In genomic region chr5:97044057-97044456, GRCh38 we compare ENCODE assay signal across 10 cellular contexts.
DNase-seq lines count a peak whose midpoint lies in the region; ATAC-seq, FAIRE-seq and TF ChIP-seq lines count a peak whose summit lies in the region.
"Had no signal": no experiment of that assay in that cellular context is flagged by ENCODE, and none has a peak within 500 bp of the region (broad histone marks: within the 10 kb centered on the region; RNA-seq: fewer than 3 reads in every experiment).

No MANE protein-coding gene starts in this region.

- no peaks in the 10 kb centered on the region for H3K79me1 ChIP-seq in mesendoderm (ENCODE audit: low read length)

- no peaks in the 10 kb centered on the region for H3K36me3 ChIP-seq in mesendoderm (ENCODE audit: control insufficient read depth, insufficient read depth, low read length)
- H3K36me3 ChIP-seq: neutrophil had no signal

- H4K5ac ChIP-seq in mesendoderm (ENCODE audit: low read length): no peak overlapping the region

- H3K18ac ChIP-seq in mesendoderm (ENCODE audit: low read length): no peak overlapping the region

- H3K4me2 ChIP-seq in mesendoderm (ENCODE audit: low read length): no peak overlapping the region

- no peak for FAIRE-seq in HTR-8/SVneo (lab: Jason Lieb, UNC)

- no peak overlapping the region for H2BK120ac ChIP-seq in mesendoderm (ENCODE audit: low read depth, low read length)

- H3K79me2 ChIP-seq in mesendoderm (ENCODE audit: control insufficient read depth, insufficient read depth, low read length): no peaks in the 10 kb centered on the region

- no peak overlapping the region for H4K8ac ChIP-seq in mesendoderm (ENCODE audit: low read depth, low read length)

- no peak overlapping the region for H3K4me3 ChIP-seq in AG09309 (ENCODE audit: control insufficient read depth, low read depth, low read length)
- H3K4me3 ChIP-seq in mesendoderm (ENCODE audit: low read length): no peak overlapping the region

- no peak for ATAC-seq in GM21423 (IDR thresholded peaks at IDR 0.05; ENCODE audit: unreplicated experiment)

- H2BK5ac ChIP-seq in mesendoderm (ENCODE audit: low read length): no peak overlapping the region

- no peak overlapping the region for H3K56ac ChIP-seq in mesendoderm (ENCODE audit: low read length)

- no CpG with 5 or more reads among the region's 2 CpGs for WGBS in mesendoderm (ENCODE audit: extremely low coverage, insufficient coverage, low lambda C conversion rate)

- no peak overlapping the region for H2AK5ac ChIP-seq in mesendoderm (ENCODE audit: low read length)

- no peaks in the 10 kb centered on the region for H3K27me3 ChIP-seq in mesendoderm (ENCODE audit: insufficient read depth, low read length, poor library complexity)
- H3K27me3 ChIP-seq: neutrophil had no signal

- no peak for DNase-seq in AG09309 (ENCODE audit: low read depth)
- DNase-seq in HTR-8/SVneo (ENCODE audit: insufficient read length, low spot score): peak; percentile 9
- peak; percentile 78 for DNase-seq in dermis blood vessel endothelial cell
- peak; percentile 92 for DNase-seq in mesendoderm
- DNase-seq in NCI-H1417 treated with DMSO at 0.1 percent for 48 hours (lab: John Stamatoyannopoulos, UW): no peak
- no peak for DNase-seq in activated effector memory CD4-positive, alpha-beta T cell treated with anti-CD3 and anti-CD28 coated beads, Interleukin-2, amount 50 U/mL, for 16 hours
- no peak for DNase-seq in HK-2 (ENCODE audit: unreplicated experiment)
- DNase-seq: SHP77 had no signal

- H2BK15ac ChIP-seq in mesendoderm (replicated peaks; ENCODE audit: low read depth): no peak overlapping the region

- no peak overlapping the region for H3K4ac ChIP-seq in mesendoderm (ENCODE audit: low read depth, low read length)

- TF ChIP-seq CTCF in AG09309 (IDR thresholded peaks at IDR 0.05; ENCODE audit: control insufficient read depth, insufficient read depth, low read depth, low read length, missing control alignments): peak; percentile 36

- H3K9ac ChIP-seq in mesendoderm (ENCODE audit: low read length): no peak overlapping the region

- no peak overlapping the region for H3K27ac ChIP-seq in mesendoderm (ENCODE audit: low read depth, low read length)
- H3K27ac ChIP-seq: neutrophil had no signal

- peaks cover 3% of the 10 kb centered on the region for H3K4me1 ChIP-seq in mesendoderm (ENCODE audit: control insufficient read depth, low read depth, low read length)

- H3K23ac ChIP-seq in mesendoderm (ENCODE audit: low read length): no peak overlapping the region

Comparison
In these comparisons a context has a peak if more than half of its experiments do, and no peak if none do; other contexts are left out.
1. DNase-seq: peak in HTR-8/SVneo (single experiment), dermis blood vessel endothelial cell (single experiment) and mesendoderm (single experiment); none in AG09309 (single experiment), NCI-H1417 treated with DMSO at 0.1 percent for 48 hours (single experiment), activated effector memory CD4-positive, alpha-beta T cell treated with anti-CD3 and anti-CD28 coated beads, Interleukin-2, amount 50 U/mL, for 16 hours (single experiment) and HK-2 (single experiment).